Comparison of ENCODE assay signal across 20 cellular contexts in genomic region chr4:150238591-150238990, GRCh38.
DNase-seq lines count a peak whose midpoint lies in the region; ATAC-seq and TF ChIP-seq lines count a peak whose summit lies in the region.
"Had no signal": no experiment of that assay in that cellular context is flagged by ENCODE, and none has a peak within 500 bp of the region (broad histone marks: within the 10 kb centered on the region; RNA-seq: fewer than 3 reads in every experiment).

No MANE protein-coding gene starts in this region.

- H3K9me2 ChIP-seq in SK-N-SH, result no peaks in the 10 kb centered on the region

- CTCF ChIA-PET in SK-N-SH (lab: Yijun Ruan, JAX), result interaction anchor here (1.2 kb wide), 1 partner anchor 160 kb away, joined by 5 read pairs; the partner anchor contains the start of gene DCLK2

- H3K27me3 Mint-ChIP-seq in chondrocyte (ENCODE audit: low read depth), result no peaks in the 10 kb centered on the region
- H3K27me3 Mint-ChIP-seq: IgD-negative memory B cell had no signal

- H4K20me1 ChIP-seq in SK-N-SH (ENCODE audit: insufficient read depth), result no peaks in the 10 kb centered on the region

- H3K4me1 ChIP-seq in SK-N-SH (ENCODE audit: control insufficient read depth in 1 of 2, insufficient read depth in 2 of 2, low read depth in 1 of 2, low read length in 1 of 2), result peaks cover 26 to 32% of the 10 kb centered on the region in 2 experiments
- peaks cover 15 to 33% of the 10 kb centered on the region in 2 donors for H3K4me1 ChIP-seq in thoracic aorta (ENCODE audit: control insufficient read depth in 1 of 2, low read depth in 2 of 2)
- no peaks in the 10 kb centered on the region for H3K4me1 ChIP-seq in HAP-1

- POLR2A ChIA-PET in SK-N-SH (lab: Yijun Ruan, JAX), result no interaction called here

- H3K9me3 Mint-ChIP-seq in chondrocyte (ENCODE audit: low read depth), result no peaks in the 10 kb centered on the region
- H3K9me3 Mint-ChIP-seq: CD8-positive, alpha-beta memory T cell; H9; IgD-negative memory B cell had no signal

- H3K9ac ChIP-seq in SK-N-SH, result peak overlapping the region; percentile 61; the same call in 1 of the 2 replicates

- H3K36me3 ChIP-seq in SK-N-SH (replicated peaks in 1 of 2; ENCODE audit: control insufficient read depth in 1 of 2, insufficient read depth in 2 of 2, low read length in 1 of 2), result peaks cover 34 to 39% of the 10 kb centered on the region in 2 experiments
- H3K36me3 ChIP-seq in thoracic aorta, result no peaks in the 10 kb centered on the region
- no peaks in the 10 kb centered on the region for H3K36me3 ChIP-seq in HAP-1 (replicated peaks)

- TF ChIP-seq RAD21 in SK-N-SH (IDR thresholded peaks at IDR 0.05; ENCODE audit: low read length), result no peak

- DNase-seq in SK-N-SH (no peak), chondrocyte (ENCODE audit: low spot score) (no peak), foreskin fibroblast (peak; percentile 65 to 76), thoracic aorta (ENCODE audit: low spot score) (no peak), HAP-1 (ENCODE audit: low spot score in 2 of 2) (no peak), NCI-H2196 (lab: John Stamatoyannopoulos, UW; ENCODE audit: unreplicated experiment) (no peak)
- DNase-seq: CD8-positive, alpha-beta memory T cell; H9; NCI-H1105 treated with DMSO at 0.1 percent for 48 hours; NCI-H446 treated with DMSO at 0.1 percent for 48 hours; NCI-H526 treated with DMSO at 0.1 percent for 48 hours; PC-3; RPMI8226; SHP77 had no signal

- H3K27me3 ChIP-seq in SK-N-SH (ENCODE audit: insufficient read depth) (no peaks in the 10 kb centered on the region), thoracic aorta (replicated peaks; ENCODE audit: insufficient read depth) (no peaks in the 10 kb centered on the region), HAP-1 (ENCODE audit: low read depth) (no peaks in the 10 kb centered on the region)

- H3K27ac ChIP-seq in SK-N-SH (ENCODE audit: low read depth in 2 of 2, low read length in 1 of 2) (peak overlapping the region; percentile 89 to 96; a peak in 3 of 4 replicates), thoracic aorta (peak overlapping the region; percentile 31 to 91)
- H3K27ac ChIP-seq: 22Rv1, C4-2B, SK-N-MC had no signal

- WGBS in SK-N-SH (ENCODE audit: low lambda C conversion rate), result 100% methylated on average over 1 of the region's 1 CpG

- TF ChIP-seq EP300 in SK-N-SH (IDR thresholded peaks at IDR 0.05; ENCODE audit: borderline replicate concordance in 1 of 2, low read depth in 1 of 2, low read length in 1 of 2), result no peak

- H3K36me3 Mint-ChIP-seq in chondrocyte (ENCODE audit: low read depth), result peaks cover 22% of the 10 kb centered on the region
- H3K36me3 Mint-ChIP-seq: CD8-positive, alpha-beta memory T cell; IgD-negative memory B cell had no signal

- H3K4me2 ChIP-seq in SK-N-SH, result no peak overlapping the region

- H3K4me3 ChIP-seq in SK-N-SH (ENCODE audit: low read depth in 2 of 2, low read length in 1 of 2) (no peak overlapping the region), foreskin fibroblast (ENCODE audit: low read depth in 1 of 2, low read length in 2 of 2) (no peak overlapping the region), thoracic aorta (no peak overlapping the region), HAP-1 (no peak overlapping the region)
- H3K4me3 ChIP-seq: SK-N-MC had no signal

- ATAC-seq in SK-N-SH treated with all-trans-retinoic acid at 6 μM for 48 hours (no peak), thoracic aorta (ENCODE audit: insufficient number of reproducible peaks, low FRiP score, low read depth) (no peak), GM21423 (IDR thresholded peaks at IDR 0.05; ENCODE audit: unreplicated experiment) (no peak)
- ATAC-seq: PC-3 had no signal

- no peaks in the 10 kb centered on the region for H3K79me2 ChIP-seq in SK-N-SH (ENCODE audit: insufficient read depth)

- no peak overlapping the region for H3K4me3 Mint-ChIP-seq in chondrocyte (ENCODE audit: unreplicated experiment)
- H3K4me3 Mint-ChIP-seq: CD8-positive, alpha-beta memory T cell; H9; IgD-negative memory B cell had no signal

- peaks cover 79% of the 10 kb centered on the region for H3K4me1 Mint-ChIP-seq in chondrocyte (ENCODE audit: low read depth)
- H3K4me1 Mint-ChIP-seq: CD8-positive, alpha-beta memory T cell had no signal

- in situ Hi-C loops in HAP-1 (cut with MboI; ENCODE audit: low sequenced_read_pairs), result no loop called here

- no peak for TF ChIP-seq CTCF in SK-N-SH (IDR thresholded peaks at IDR 0.05)
- no peak for TF ChIP-seq CTCF in chondrocyte (IDR thresholded peaks at IDR 0.05)
- no peak for TF ChIP-seq CTCF in foreskin fibroblast (IDR thresholded peaks at IDR 0.05; ENCODE audit: low read depth, low read length)
- no peak for TF ChIP-seq CTCF in thoracic aorta (IDR thresholded peaks at IDR 0.05)

- H3K27ac Mint-ChIP-seq in chondrocyte (ENCODE audit: unreplicated experiment), result peak overlapping the region; percentile 84
- H3K27ac Mint-ChIP-seq: CD8-positive, alpha-beta memory T cell; H9; IgD-negative memory B cell had no signal

- no peaks in the 10 kb centered on the region for H3K9me3 ChIP-seq in SK-N-SH
- no peaks in the 10 kb centered on the region for H3K9me3 ChIP-seq in thoracic aorta
- no peaks in the 10 kb centered on the region for H3K9me3 ChIP-seq in HAP-1

- H2AFZ ChIP-seq in SK-N-SH (ENCODE audit: low read depth), result no peak overlapping the region

- H3F3A ChIP-seq in SK-N-SH (replicated peaks; ENCODE audit: insufficient read depth), result peaks cover 52% of the 10 kb centered on the region

TF ChIP-seq in SK-N-SH, 30 proteins besides CTCF, POLR2A, EP300 and RAD21 (continues in another document):
- TF ChIP-seq SMC3 (IDR thresholded peaks at IDR 0.05; ENCODE audit: low read depth, low read length) (no peak), SIN3A (IDR thresholded peaks at IDR 0.05; ENCODE audit: borderline replicate concordance, low read depth, low read length) (no peak), TEAD4 (IDR thresholded peaks at IDR 0.05; ENCODE audit: borderline replicate concordance, insufficient read depth) (no peak), REST (IDR thresholded peaks at IDR 0.05; ENCODE audit: low read depth, low read length) (no peak), FOSL2 (IDR thresholded peaks at IDR 0.05; ENCODE audit: borderline replicate concordance, low read depth) (no peak), NFIC (IDR thresholded peaks at IDR 0.05; ENCODE audit: borderline replicate concordance) (no peak), GATA2 (CRISPR knock-in tag; IDR thresholded peaks at IDR 0.05) (no peak)

TF ChIP-seq in SK-N-SH treated with all-trans-retinoic acid at 6 μM for 48 hours, 23 proteins besides CTCF, POLR2A, EP300 and RAD21 (continues in another document):
- TF ChIP-seq TSHZ2 (CRISPR knock-in tag; IDR thresholded peaks at IDR 0.05) (no peak), POU6F1 (CRISPR knock-in tag; IDR thresholded peaks at IDR 0.05; ENCODE audit: borderline replicate concordance, low read depth) (no peak), PPARA (CRISPR knock-in tag; IDR thresholded peaks at IDR 0.05; ENCODE audit: borderline replicate concordance) (no peak), TCF4 (CRISPR knock-in tag; IDR thresholded peaks at IDR 0.05; ENCODE audit: borderline replicate concordance) (no peak), BACH2 (CRISPR knock-in tag; IDR thresholded peaks at IDR 0.05; ENCODE audit: borderline replicate concordance) (no peak), ISL1 (CRISPR knock-in tag; IDR thresholded peaks at IDR 0.05) (no peak), ZFP3 (CRISPR knock-in tag; IDR thresholded peaks at IDR 0.05) (no peak), CSDC2 (CRISPR knock-in tag; IDR thresholded peaks at IDR 0.05) (no peak), ZNF8 (CRISPR knock-in tag; IDR thresholded peaks at IDR 0.05) (no peak), TOX (CRISPR knock-in tag; IDR thresholded peaks at IDR 0.05; ENCODE audit: borderline replicate concordance) (no peak), ARNTL (CRISPR knock-in tag; IDR thresholded peaks at IDR 0.05; ENCODE audit: borderline replicate concordance, low read depth) (no peak), RARB (CRISPR knock-in tag; IDR thresholded peaks at IDR 0.05) (no peak), GLIS3 (CRISPR knock-in tag; IDR thresholded peaks at IDR 0.05) (no peak), OSR1 (CRISPR knock-in tag; IDR thresholded peaks at IDR 0.05) (no peak), ZNF565 (CRISPR knock-in tag; conservative IDR thresholded peaks at IDR 0.05; ENCODE audit: low read depth) (no peak), ZC3H10 (CRISPR knock-in tag; IDR thresholded peaks at IDR 0.05) (no peak)

Comparison
In these comparisons a context has a peak if more than half of its experiments do, and no peak if none do; other contexts are left out.
1. DNase-seq: peak in foreskin fibroblast (2 of 2); none in SK-N-SH (single experiment), chondrocyte (single experiment), thoracic aorta (single experiment), HAP-1 (0 of 2) and NCI-H2196 (single experiment).